Comparison of ENCODE assay signal across 1 cellular context in the genomic region with DNA sequence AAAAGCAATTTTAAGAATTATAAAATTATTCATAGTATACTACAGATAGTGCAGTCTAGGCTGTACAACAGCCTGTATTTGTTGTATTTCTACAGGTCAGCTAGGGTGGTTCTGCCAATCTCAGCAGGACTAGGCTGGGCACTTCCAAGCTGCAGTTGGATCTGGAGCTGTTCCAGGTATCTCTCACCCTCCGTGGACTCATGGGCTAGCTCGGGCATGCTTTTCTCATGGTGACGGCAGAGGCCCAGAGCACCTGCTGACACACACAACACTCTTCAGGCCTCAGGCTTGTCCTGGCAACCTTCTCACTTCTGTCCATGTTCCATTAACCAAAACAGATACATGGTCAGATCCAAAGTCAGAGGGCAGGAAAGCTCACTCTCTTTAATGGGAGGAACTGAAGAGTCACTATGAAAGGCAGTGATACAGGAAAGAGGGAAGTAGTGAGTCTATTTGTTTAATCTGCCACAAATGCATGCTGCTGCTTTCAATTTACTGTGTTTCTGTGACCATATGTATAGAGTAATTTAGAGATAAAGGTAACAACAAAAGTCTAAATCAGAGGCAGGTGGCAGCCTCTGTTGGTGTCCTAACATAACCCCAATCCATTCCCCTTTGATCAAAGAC.
TF ChIP-seq lines count a peak whose summit lies in the region.

No MANE protein-coding gene starts in this region.

TF ChIP-seq in GM23338, 12 proteins besides CTCF, POLR2A, EP300 and RAD21 (continued from another document):
- TF ChIP-seq, protein P1, sequence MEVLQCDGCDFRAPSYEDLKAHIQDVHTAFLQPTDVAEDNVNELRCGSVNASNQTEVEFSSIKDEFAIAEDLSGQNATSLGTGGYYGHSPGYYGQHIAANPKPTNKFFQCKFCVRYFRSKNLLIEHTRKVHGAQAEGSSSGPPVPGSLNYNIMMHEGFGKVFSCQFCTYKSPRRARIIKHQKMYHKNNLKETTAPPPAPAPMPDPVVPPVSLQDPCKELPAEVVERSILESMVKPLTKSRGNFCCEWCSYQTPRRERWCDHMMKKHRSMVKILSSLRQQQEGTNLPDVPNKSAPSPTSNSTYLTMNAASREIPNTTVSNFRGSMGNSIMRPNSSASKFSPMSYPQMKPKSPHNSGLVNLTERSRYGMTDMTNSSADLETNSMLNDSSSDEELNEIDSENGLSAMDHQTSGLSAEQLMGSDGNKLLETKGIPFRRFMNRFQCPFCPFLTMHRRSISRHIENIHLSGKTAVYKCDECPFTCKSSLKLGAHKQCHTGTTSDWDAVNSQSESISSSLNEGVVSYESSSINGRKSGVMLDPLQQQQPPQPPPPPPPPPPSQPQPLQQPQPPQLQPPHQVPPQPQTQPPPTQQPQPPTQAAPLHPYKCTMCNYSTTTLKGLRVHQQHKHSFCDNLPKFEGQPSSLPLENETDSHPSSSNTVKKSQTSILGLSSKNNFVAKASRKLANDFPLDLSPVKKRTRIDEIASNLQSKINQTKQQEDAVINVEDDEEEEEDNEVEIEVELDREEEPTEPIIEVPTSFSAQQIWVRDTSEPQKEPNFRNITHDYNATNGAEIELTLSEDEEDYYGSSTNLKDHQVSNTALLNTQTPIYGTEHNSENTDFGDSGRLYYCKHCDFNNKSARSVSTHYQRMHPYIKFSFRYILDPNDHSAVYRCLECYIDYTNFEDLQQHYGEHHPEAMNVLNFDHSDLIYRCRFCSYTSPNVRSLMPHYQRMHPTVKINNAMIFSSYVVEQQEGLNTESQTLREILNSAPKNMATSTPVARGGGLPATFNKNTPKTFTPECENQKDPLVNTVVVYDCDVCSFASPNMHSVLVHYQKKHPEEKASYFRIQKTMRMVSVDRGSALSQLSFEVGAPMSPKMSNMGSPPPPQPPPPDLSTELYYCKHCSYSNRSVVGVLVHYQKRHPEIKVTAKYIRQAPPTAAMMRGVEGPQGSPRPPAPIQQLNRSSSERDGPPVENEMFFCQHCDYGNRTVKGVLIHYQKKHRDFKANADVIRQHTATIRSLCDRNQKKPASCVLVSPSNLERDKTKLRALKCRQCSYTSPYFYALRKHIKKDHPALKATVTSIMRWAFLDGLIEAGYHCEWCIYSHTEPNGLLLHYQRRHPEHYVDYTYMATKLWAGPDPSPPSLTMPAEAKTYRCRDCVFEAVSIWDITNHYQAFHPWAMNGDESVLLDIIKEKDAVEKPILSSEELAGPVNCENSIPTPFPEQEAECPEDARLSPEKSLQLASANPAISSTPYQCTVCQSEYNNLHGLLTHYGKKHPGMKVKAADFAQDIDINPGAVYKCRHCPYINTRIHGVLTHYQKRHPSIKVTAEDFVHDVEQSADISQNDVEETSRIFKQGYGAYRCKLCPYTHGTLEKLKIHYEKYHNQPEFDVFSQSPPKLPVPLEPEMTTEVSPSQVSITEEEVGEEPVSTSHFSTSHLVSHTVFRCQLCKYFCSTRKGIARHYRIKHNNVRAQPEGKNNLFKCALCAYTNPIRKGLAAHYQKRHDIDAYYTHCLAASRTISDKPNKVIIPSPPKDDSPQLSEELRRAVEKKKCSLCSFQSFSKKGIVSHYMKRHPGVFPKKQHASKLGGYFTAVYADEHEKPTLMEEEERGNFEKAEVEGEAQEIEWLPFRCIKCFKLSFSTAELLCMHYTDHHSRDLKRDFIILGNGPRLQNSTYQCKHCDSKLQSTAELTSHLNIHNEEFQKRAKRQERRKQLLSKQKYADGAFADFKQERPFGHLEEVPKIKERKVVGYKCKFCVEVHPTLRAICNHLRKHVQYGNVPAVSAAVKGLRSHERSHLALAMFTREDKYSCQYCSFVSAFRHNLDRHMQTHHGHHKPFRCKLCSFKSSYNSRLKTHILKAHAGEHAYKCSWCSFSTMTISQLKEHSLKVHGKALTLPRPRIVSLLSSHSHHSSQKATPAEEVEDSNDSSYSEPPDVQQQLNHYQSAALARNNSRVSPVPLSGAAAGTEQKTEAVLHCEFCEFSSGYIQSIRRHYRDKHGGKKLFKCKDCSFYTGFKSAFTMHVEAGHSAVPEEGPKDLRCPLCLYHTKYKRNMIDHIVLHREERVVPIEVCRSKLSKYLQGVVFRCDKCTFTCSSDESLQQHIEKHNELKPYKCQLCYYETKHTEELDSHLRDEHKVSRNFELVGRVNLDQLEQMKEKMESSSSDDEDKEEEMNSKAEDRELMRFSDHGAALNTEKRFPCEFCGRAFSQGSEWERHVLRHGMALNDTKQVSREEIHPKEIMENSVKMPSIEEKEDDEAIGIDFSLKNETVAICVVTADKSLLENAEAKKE (CRISPR knock-in tag; IDR thresholded peaks at IDR 0.05): no peak
- TF ChIP-seq CREB1 (CRISPR knock-in tag; IDR thresholded peaks at IDR 0.05; ENCODE audit: low read depth): no peak
- TF ChIP-seq JUNB (IDR thresholded peaks at IDR 0.05; ENCODE audit: unreplicated experiment): no peak
- TF ChIP-seq, protein P2, sequence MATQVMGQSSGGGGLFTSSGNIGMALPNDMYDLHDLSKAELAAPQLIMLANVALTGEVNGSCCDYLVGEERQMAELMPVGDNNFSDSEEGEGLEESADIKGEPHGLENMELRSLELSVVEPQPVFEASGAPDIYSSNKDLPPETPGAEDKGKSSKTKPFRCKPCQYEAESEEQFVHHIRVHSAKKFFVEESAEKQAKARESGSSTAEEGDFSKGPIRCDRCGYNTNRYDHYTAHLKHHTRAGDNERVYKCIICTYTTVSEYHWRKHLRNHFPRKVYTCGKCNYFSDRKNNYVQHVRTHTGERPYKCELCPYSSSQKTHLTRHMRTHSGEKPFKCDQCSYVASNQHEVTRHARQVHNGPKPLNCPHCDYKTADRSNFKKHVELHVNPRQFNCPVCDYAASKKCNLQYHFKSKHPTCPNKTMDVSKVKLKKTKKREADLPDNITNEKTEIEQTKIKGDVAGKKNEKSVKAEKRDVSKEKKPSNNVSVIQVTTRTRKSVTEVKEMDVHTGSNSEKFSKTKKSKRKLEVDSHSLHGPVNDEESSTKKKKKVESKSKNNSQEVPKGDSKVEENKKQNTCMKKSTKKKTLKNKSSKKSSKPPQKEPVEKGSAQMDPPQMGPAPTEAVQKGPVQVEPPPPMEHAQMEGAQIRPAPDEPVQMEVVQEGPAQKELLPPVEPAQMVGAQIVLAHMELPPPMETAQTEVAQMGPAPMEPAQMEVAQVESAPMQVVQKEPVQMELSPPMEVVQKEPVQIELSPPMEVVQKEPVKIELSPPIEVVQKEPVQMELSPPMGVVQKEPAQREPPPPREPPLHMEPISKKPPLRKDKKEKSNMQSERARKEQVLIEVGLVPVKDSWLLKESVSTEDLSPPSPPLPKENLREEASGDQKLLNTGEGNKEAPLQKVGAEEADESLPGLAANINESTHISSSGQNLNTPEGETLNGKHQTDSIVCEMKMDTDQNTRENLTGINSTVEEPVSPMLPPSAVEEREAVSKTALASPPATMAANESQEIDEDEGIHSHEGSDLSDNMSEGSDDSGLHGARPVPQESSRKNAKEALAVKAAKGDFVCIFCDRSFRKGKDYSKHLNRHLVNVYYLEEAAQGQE (IDR thresholded peaks at IDR 0.05; ENCODE audit: unreplicated experiment): no peak
- no peak for TF ChIP-seq STAT1 (IDR thresholded peaks at IDR 0.05; ENCODE audit: unreplicated experiment)
- no peak for TF ChIP-seq ZNF331 (CRISPR knock-in tag; IDR thresholded peaks at IDR 0.05; ENCODE audit: low read depth)
- TF ChIP-seq, protein P3, sequence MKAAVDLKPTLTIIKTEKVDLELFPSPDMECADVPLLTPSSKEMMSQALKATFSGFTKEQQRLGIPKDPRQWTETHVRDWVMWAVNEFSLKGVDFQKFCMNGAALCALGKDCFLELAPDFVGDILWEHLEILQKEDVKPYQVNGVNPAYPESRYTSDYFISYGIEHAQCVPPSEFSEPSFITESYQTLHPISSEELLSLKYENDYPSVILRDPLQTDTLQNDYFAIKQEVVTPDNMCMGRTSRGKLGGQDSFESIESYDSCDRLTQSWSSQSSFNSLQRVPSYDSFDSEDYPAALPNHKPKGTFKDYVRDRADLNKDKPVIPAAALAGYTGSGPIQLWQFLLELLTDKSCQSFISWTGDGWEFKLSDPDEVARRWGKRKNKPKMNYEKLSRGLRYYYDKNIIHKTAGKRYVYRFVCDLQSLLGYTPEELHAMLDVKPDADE (IDR thresholded peaks at IDR 0.05): no peak
TF ChIP-seq in GM23338: peak in this region for 0.
